ENCODE assay signal across 9 cellular contexts in the genomic region with DNA sequence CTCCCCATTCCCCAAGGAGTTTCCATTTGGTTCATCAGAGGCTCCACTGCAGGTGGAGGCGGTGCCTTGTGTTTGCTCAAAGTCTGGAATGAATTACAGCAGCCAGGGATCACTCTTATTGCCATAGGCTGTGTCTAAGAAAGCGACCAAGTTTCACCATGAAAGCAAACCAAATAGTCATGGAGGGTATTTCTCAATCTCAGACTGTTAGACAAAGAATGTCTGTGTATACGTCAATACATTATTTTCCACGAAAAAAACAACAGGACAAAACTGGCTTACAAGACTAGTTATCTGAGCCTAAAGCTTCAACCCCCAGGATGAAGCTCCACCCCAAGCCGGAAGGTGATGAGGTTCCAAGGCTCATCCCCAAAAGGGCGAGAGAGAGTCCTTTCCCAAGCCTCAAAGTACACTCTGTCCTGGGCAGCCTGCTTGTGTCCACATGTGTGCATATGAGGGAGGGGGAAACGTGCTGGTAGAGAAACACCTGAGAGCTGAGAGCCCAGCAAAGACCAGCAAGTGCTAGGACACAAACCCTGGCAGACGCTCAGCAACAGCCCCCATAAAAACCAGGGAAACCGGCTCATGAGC. TPM values are rescaled to one million over a fixed set of nuclear protein-coding genes. Genes with fewer than 3 reads are reported as not detected.
A peak's percentile ranks its signal among the peaks of the same experiment; 100 is the strongest.
DNase-seq lines count a peak whose midpoint lies in the region; ATAC-seq, FAIRE-seq and TF ChIP-seq lines count a peak whose summit lies in the region.
"Had no signal": no experiment of that assay in that cellular context is flagged by ENCODE, and none has a peak within 500 bp of the region (broad histone marks: within the 10 kb centered on the region; RNA-seq: fewer than 3 reads in every experiment).

No MANE protein-coding gene starts in this region.

- peaks cover 62 to 92% (median 85%) of the 10 kb centered on the region in 4 donors for H3K4me1 Mint-ChIP-seq in naive thymus-derived CD8-positive, alpha-beta T cell

- POLR2A ChIA-PET in naive thymus-derived CD8-positive, alpha-beta T cell (lab: Charles Lee): interaction anchor here (0.9 to 5.6 kb wide), 6 partner anchors 10 to 86 kb away, joined by 3 to 63 read pairs (median 4); a partner anchor contains a TSS

- no peak for ATAC-seq in naive thymus-derived CD8-positive, alpha-beta T cell

- H3K9me3 Mint-ChIP-seq in naive thymus-derived CD8-positive, alpha-beta T cell: no peaks in the 10 kb centered on the region

- TF ChIP-seq CTCF in AG09309 (IDR thresholded peaks at IDR 0.05; ENCODE audit: control insufficient read depth, insufficient read depth, low read depth, low read length, missing control alignments): no peak

- H3K4me3 ChIP-seq in AG09309 (ENCODE audit: control insufficient read depth, low read depth, low read length): peak overlapping the region; percentile 27

- peak; percentile 91 for DNase-seq in AG09309 (ENCODE audit: low read depth)
- DNase-seq in HT-29 (ENCODE audit: low spot score): peak; percentile 29
- peak; percentile 73 for DNase-seq in dedifferentiated amniotic fluid mesenchymal stem cell (ENCODE audit: extremely low spot score)
- no peak for DNase-seq in naive thymus-derived CD8-positive, alpha-beta T cell
- no peak for DNase-seq in NCI-H1092 (lab: John Stamatoyannopoulos, UW)
- no peak for DNase-seq in stimulated activated CD4-positive, alpha-beta T cell treated with anti-CD3 and anti-CD28 coated beads, Interleukin-12 subunit alpha, Interleukin-12 subunit beta, amount 100 ng/mL, for 4 hours
- DNase-seq in RCC 7860 (ENCODE audit: low spot score): no peak
- no peak for DNase-seq in NCI-H187 (lab: John Stamatoyannopoulos, UW)
- DNase-seq: aorta had no signal

- peak overlapping the region; percentile 23 to 91 (median 61) for H3K4me3 Mint-ChIP-seq in naive thymus-derived CD8-positive, alpha-beta T cell

- no peak for FAIRE-seq in RCC 7860 (lab: Jason Lieb, UNC)

- H3K27me3 Mint-ChIP-seq in naive thymus-derived CD8-positive, alpha-beta T cell: no peaks in the 10 kb centered on the region

- H3K27ac Mint-ChIP-seq in naive thymus-derived CD8-positive, alpha-beta T cell: peak overlapping the region; percentile 92 to 98 (median 97)

- no peaks in the 10 kb centered on the region for H3K36me3 Mint-ChIP-seq in naive thymus-derived CD8-positive, alpha-beta T cell

RNA-seq across cellular contexts. Expression of a gene that starts 4.3 kb away (rescaled TPM):
- 14.6 and 16.9 TPM in 2 replicates for total RNA-seq in HT-29 (2014; rRNA removed; shearing (Covaris generic))
- 10 to 100 TPM; 28.7 to 30.8 TPM for total RNA-seq in naive thymus-derived CD8-positive, alpha-beta T cell
- 10 to 100 TPM; 15.1 to 24.2 (median 18.6) TPM for polyA plus RNA-seq in naive thymus-derived CD8-positive, alpha-beta T cell

Comparison
In these comparisons a context has a peak if more than half of its experiments do, and no peak if none do; other contexts are left out.
1. DNase-seq: peak in AG09309 (single experiment), HT-29 (single experiment) and dedifferentiated amniotic fluid mesenchymal stem cell (single experiment); none in naive thymus-derived CD8-positive, alpha-beta T cell (0 of 10), NCI-H1092 (single experiment), stimulated activated CD4-positive, alpha-beta T cell treated with anti-CD3 and anti-CD28 coated beads, Interleukin-12 subunit alpha, Interleukin-12 subunit beta, amount 100 ng/mL, for 4 hours (single experiment), RCC 7860 (single experiment) and NCI-H187 (0 of 2).